In the genomic region with DNA sequence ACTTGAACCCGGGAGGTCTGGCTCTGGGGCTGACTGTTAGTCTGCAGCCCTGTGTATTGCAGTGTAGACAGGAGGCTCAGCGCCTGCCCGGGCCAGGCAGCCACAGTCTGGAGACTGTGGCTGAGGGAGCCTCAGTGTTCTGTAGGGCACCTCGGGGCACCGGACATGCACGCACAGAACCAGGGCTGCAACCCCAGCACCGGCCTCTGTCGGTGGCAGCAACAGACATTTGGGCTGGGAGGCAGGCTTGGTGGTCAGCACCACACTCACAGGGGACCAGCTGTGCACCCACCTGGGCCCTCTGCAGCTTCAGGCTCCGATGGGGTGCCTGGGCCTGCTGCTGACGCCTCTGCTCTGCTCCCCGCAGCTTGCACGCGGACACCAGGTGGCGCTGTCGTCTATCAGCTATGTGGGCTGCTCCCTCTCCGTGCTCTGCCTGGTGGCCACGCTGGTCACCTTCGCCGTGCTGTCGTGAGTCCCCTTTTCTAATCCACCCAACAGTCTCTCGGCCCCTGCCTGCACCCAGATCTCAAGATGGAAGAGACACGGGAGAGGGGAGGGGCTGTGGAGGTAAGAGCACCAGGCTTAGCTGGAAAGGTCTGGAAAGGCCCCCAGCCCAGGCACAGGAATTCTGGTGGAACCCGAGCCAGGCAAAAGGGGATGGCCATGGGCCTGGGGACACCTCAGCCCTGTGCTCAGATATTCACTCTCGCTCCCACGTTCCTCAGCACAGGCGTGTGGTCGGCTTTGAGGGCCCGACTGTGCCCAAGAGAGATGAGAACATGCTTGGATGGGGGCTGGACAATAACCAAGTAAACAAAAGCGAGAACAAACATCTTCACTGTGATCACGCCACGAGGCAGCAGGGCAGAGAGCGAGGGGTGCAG, we compare ENCODE assay signal across 8 cellular contexts.
DNase-seq lines count a peak whose midpoint lies in the region; ATAC-seq and TF ChIP-seq lines count a peak whose summit lies in the region.

No MANE protein-coding gene starts in this region.

- H3K27ac ChIP-seq in thoracic aorta = no peak overlapping the region

- DNase-seq in COLO829 (ENCODE audit: low spot score) (peak; percentile 40), HUDEP-2 (lab: John Stamatoyannopoulos, UW; ENCODE audit: unreplicated experiment in 76 of 76) (peak in 63 of 76 experiments; percentile 5 to 80 (median 53)), RPMI7951 (ENCODE audit: low read depth) (peak; percentile 32), foreskin fibroblast (peak; percentile 53 to 90), omental fat pad (ENCODE audit: low spot score) (peak; percentile 90), thoracic aorta (ENCODE audit: low spot score) (peak; percentile 19)
- DNase-seq in activated T-helper 2 cell treated with anti-CD3 and anti-CD28 coated beads, Interferon-gamma antibody, Interleukin-2, Interleukin-4, amounts not matched to agents 10 μg/mL and 5 μg/mL and 100 μg/mL, durations not matched to agents 14 hours and 24 hours and 36 hours (ENCODE audit: low spot score) = peak; percentile 70

- H3K4me1 ChIP-seq in thoracic aorta (ENCODE audit: control insufficient read depth in 1 of 2, low read depth in 2 of 2) = no peaks in the 10 kb centered on the region

- TF ChIP-seq CTCF in foreskin fibroblast (IDR thresholded peaks at IDR 0.05; ENCODE audit: low read depth, low read length) (peak; percentile 94), omental fat pad (IDR thresholded peaks at IDR 0.05) (peak in 1 of 3 donors; percentile 7), thoracic aorta (IDR thresholded peaks at IDR 0.05) (peak; percentile 81)

- H3K4me1 Mint-ChIP-seq in activated T-helper 2 cell treated with anti-CD3 and anti-CD28 coated beads, Interferon-gamma antibody, Interleukin-2, Interleukin-4, amounts not matched to agents 10 μg/mL and 5 μg/mL and 100 μg/mL, durations not matched to agents 14 hours and 24 hours and 36 hours (ENCODE audit: low read depth) = peaks cover 18% of the 10 kb centered on the region

- intact Hi-C loops in activated T-helper 2 cell treated with anti-CD3 and anti-CD28 coated beads, Interferon-gamma antibody, Interleukin-2, Interleukin-4, amounts not matched to agents 10 μg/mL and 5 μg/mL and 100 μg/mL, durations not matched to agents 14 hours and 24 hours and 36 hours (cut with micrococcal nuclease) = loop anchor here (1.0 to 10.0 kb wide), 4 partner anchors 28 to 350 kb away; no protein-coding TSS in a partner anchor

- no peaks in the 10 kb centered on the region for H3K36me3 Mint-ChIP-seq in activated T-helper 2 cell treated with anti-CD3 and anti-CD28 coated beads, Interferon-gamma antibody, Interleukin-2, Interleukin-4, amounts not matched to agents 10 μg/mL and 5 μg/mL and 100 μg/mL, durations not matched to agents 14 hours and 24 hours and 36 hours (ENCODE audit: low read depth)

- H3K4me3 ChIP-seq in foreskin fibroblast (ENCODE audit: low read depth in 1 of 2, low read length in 2 of 2) = no peak overlapping the region
- H3K4me3 ChIP-seq in thoracic aorta = no peak overlapping the region

- no peaks in the 10 kb centered on the region for H3K27me3 ChIP-seq in thoracic aorta (replicated peaks; ENCODE audit: insufficient read depth)

- peaks cover 8% of the 10 kb centered on the region for H3K9me3 Mint-ChIP-seq in activated T-helper 2 cell treated with anti-CD3 and anti-CD28 coated beads, Interferon-gamma antibody, Interleukin-2, Interleukin-4, amounts not matched to agents 10 μg/mL and 5 μg/mL and 100 μg/mL, durations not matched to agents 14 hours and 24 hours and 36 hours

- ATAC-seq in GM21360 (IDR thresholded peaks at IDR 0.05; ENCODE audit: unreplicated experiment) (peak; percentile 58), omental fat pad (ENCODE audit: low FRiP score) (peak; percentile 53), thoracic aorta (ENCODE audit: insufficient number of reproducible peaks, low FRiP score, low read depth) (no peak)

- H3K27me3 Mint-ChIP-seq in activated T-helper 2 cell treated with anti-CD3 and anti-CD28 coated beads, Interferon-gamma antibody, Interleukin-2, Interleukin-4, amounts not matched to agents 10 μg/mL and 5 μg/mL and 100 μg/mL, durations not matched to agents 14 hours and 24 hours and 36 hours (ENCODE audit: low read depth) = no peaks in the 10 kb centered on the region

- no peaks in the 10 kb centered on the region for H3K9me3 ChIP-seq in thoracic aorta

- H3K4me3 Mint-ChIP-seq in activated T-helper 2 cell treated with anti-CD3 and anti-CD28 coated beads, Interferon-gamma antibody, Interleukin-2, Interleukin-4, amounts not matched to agents 10 μg/mL and 5 μg/mL and 100 μg/mL, durations not matched to agents 14 hours and 24 hours and 36 hours (ENCODE audit: low read depth) = no peak overlapping the region

- H3K27ac Mint-ChIP-seq in activated T-helper 2 cell treated with anti-CD3 and anti-CD28 coated beads, Interferon-gamma antibody, Interleukin-2, Interleukin-4, amounts not matched to agents 10 μg/mL and 5 μg/mL and 100 μg/mL, durations not matched to agents 14 hours and 24 hours and 36 hours = peak overlapping the region; percentile 26

- H3K36me3 ChIP-seq in thoracic aorta = no peaks in the 10 kb centered on the region

Comparison
In these comparisons a context has a peak if more than half of its experiments do, and no peak if none do; other contexts are left out.
1. DNase-seq: peak in every context shown above with its lines; median percentile 90 in omental fat pad; 72 in foreskin fibroblast; 70 in activated T-helper 2 cell treated with anti-CD3 and anti-CD28 coated beads, Interferon-gamma antibody, Interleukin-2, Interleukin-4, amounts not matched to agents 10 μg/mL and 5 μg/mL and 100 μg/mL, durations not matched to agents 14 hours and 24 hours and 36 hours; 53 in HUDEP-2; 40 in COLO829; 32 in RPMI7951; 19 in thoracic aorta.